In the genomic region with DNA sequence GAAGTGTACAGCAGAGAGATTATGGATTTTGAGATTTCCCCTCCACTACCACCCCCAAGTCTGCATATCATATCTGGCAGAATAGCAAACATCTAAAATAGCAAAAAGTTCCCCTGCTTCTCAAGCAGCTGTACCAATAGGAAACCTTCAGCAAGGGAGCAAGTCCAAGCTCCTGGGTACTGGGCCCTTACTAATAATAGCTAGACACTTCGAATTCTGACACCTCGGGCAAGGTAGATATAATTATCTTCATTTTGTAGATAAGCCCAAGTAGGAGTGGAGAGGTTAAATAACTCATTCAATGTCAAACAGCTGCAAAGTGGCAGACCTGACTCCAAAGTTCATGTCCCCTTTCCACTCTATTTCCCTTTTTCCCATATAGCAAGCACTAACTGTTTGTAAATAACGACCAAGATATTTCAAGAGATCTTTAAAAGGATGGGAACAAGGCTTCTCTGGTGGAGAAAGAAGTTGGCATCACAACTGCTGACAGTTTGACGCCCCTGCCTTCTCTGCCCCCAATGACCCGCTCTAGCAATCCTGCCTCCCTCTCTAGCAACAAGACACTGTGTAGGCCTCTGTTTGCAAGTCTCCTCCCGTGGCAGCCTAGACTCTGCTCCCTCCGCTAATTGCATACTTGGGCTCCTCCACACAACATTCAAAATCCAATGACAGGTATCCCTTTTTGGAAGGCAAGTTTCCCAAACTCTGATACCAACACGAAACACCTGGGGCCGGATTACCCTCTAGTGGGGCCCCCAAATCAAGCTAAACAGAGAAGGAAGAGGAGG, we compare ENCODE assay signal across 8 cellular contexts. TPM values are rescaled to one million over a fixed set of nuclear protein-coding genes. Genes with fewer than 3 reads are reported as not detected.
DNase-seq lines count a peak whose midpoint lies in the region; ATAC-seq and TF ChIP-seq lines count a peak whose summit lies in the region.

No MANE protein-coding gene starts in this region.

- H3K36me3 Mint-ChIP-seq in naive thymus-derived CD4-positive, alpha-beta T cell, result peaks cover 3 to 21% (median 12%) of the 10 kb centered on the region in 5 donors

- intact Hi-C loops in naive thymus-derived CD4-positive, alpha-beta T cell (cut with micrococcal nuclease), result loop anchor here (1.0 to 5.0 kb wide), 6 partner anchors 18 to 954 kb away; a partner anchor contains a TSS

- TF ChIP-seq CTCF in DND-41 (IDR thresholded peaks at IDR 0.05; ENCODE audit: borderline replicate concordance, extremely low read depth, low read length, poor library complexity, severe bottlenecking), result no peak
- TF ChIP-seq CTCF in RWPE1 (conservative IDR thresholded peaks at IDR 0.05; ENCODE audit: low read depth), result no peak

- peaks cover 38% of the 10 kb centered on the region; the same call in 1 of the 2 replicates for H4K20me1 ChIP-seq in DND-41 (ENCODE audit: insufficient read depth, low read length)

- peaks cover 9% of the 10 kb centered on the region for H3K9me3 ChIP-seq in DND-41 (ENCODE audit: insufficient read depth, low read length, severe bottlenecking)
- peaks cover 2% of the 10 kb centered on the region; the same call in 1 of the 2 replicates for H3K9me3 ChIP-seq in HAP-1
- H3K9me3 ChIP-seq in endocrine pancreas (ENCODE audit: control insufficient read depth, low read length), result no peaks in the 10 kb centered on the region
- peaks cover 0 to 7% (median 0%) of the 10 kb centered on the region in 3 experiments for H3K9me3 ChIP-seq in naive thymus-derived CD4-positive, alpha-beta T cell (ENCODE audit: control insufficient read depth in 2 of 3, low read length in 3 of 3)

- peak overlapping the region; percentile 85 to 100 (median 94) for H3K4me3 Mint-ChIP-seq in naive thymus-derived CD4-positive, alpha-beta T cell

- DNase-seq in DND-41 (no peak), HAP-1 (ENCODE audit: low spot score in 2 of 2) (peak in 1 of 2 experiments; percentile 20), RWPE1 (ENCODE audit: low spot score) (no peak), kidney glomerular epithelial cell (lab: John Stamatoyannopoulos, UW) (no peak), AG08395 (ENCODE audit: low spot score) (no peak), cerebellar nuclear complex (lab: John Stamatoyannopoulos, UW) (no peak)
- peak in 1 of 9 donors; percentile 41 for DNase-seq in naive thymus-derived CD4-positive, alpha-beta T cell

- H2AFZ ChIP-seq in DND-41 (ENCODE audit: low read depth, low read length), result peak overlapping the region; percentile 100

- peaks cover 6 to 21% (median 12%) of the 10 kb centered on the region in 11 donors for H3K9me3 Mint-ChIP-seq in naive thymus-derived CD4-positive, alpha-beta T cell

- peak overlapping the region; percentile 97 to 99 for H3K4me3 ChIP-seq in DND-41 (ENCODE audit: low read depth in 1 of 2, low read length in 2 of 2)
- H3K4me3 ChIP-seq in HAP-1, result peak overlapping the region; percentile 93
- H3K4me3 ChIP-seq in endocrine pancreas (ENCODE audit: control insufficient read depth, insufficient read depth, low read length), result peak overlapping the region; percentile 72
- peak overlapping the region; percentile 72 for H3K4me3 ChIP-seq in naive thymus-derived CD4-positive, alpha-beta T cell (ENCODE audit: low read length)

- peaks cover 2% of the 10 kb centered on the region for H3K27me3 ChIP-seq in DND-41 (ENCODE audit: insufficient read depth, low read length, poor library complexity)
- H3K27me3 ChIP-seq in HAP-1 (ENCODE audit: low read depth), result no peaks in the 10 kb centered on the region
- H3K27me3 ChIP-seq in endocrine pancreas (ENCODE audit: control insufficient read depth, insufficient read depth, low read length), result no peaks in the 10 kb centered on the region
- H3K27me3 ChIP-seq in naive thymus-derived CD4-positive, alpha-beta T cell (ENCODE audit: control insufficient read depth in 2 of 2, insufficient read depth in 2 of 2, low read length in 2 of 2), result no peaks in the 10 kb centered on the region

- POLR2A ChIA-PET in RWPE1 (lab: Yijun Ruan, JAX; ENCODE audit: low non-redundant PET), result no interaction called here
- POLR2A ChIA-PET in naive thymus-derived CD4-positive, alpha-beta T cell (lab: Charles Lee), result interaction anchor here (0.8 to 3.3 kb wide), 6 partner anchors 9 to 130 kb away, joined by 4 to 20 read pairs (median 8); a partner anchor contains a TSS

- H3K27ac ChIP-seq in DND-41 (ENCODE audit: low read length) (peak overlapping the region; percentile 98), RWPE1 (peak overlapping the region; percentile 84)
- peak overlapping the region; percentile 99 for H3K27ac ChIP-seq in naive thymus-derived CD4-positive, alpha-beta T cell (ENCODE audit: low read depth, low read length)

- in situ Hi-C loops in HAP-1 (cut with MboI; ENCODE audit: low sequenced_read_pairs), result no loop called here

- ATAC-seq in DND-41 (ENCODE audit: insufficient read depth, low read depth), result peak; percentile 62
- ATAC-seq in naive thymus-derived CD4-positive, alpha-beta T cell, result peak; percentile 42

- peak overlapping the region; percentile 98 to 100 (median 99) for H3K27ac Mint-ChIP-seq in naive thymus-derived CD4-positive, alpha-beta T cell

- peaks cover 64% of the 10 kb centered on the region for H3K79me2 ChIP-seq in DND-41 (ENCODE audit: insufficient read depth, low read length)

- peak overlapping the region; percentile 96 for H3K4me2 ChIP-seq in DND-41 (ENCODE audit: insufficient read depth, low read length)

- H3K4me1 Mint-ChIP-seq in naive thymus-derived CD4-positive, alpha-beta T cell, result peaks cover 24 to 62% (median 53%) of the 10 kb centered on the region in 7 donors

- H3K4me1 ChIP-seq in DND-41 (ENCODE audit: insufficient read depth, low read length), result peaks cover 38% of the 10 kb centered on the region
- peaks cover 5% of the 10 kb centered on the region for H3K4me1 ChIP-seq in HAP-1
- H3K4me1 ChIP-seq in endocrine pancreas (ENCODE audit: control insufficient read depth, insufficient read depth, low read length), result peaks cover 6% of the 10 kb centered on the region
- H3K4me1 ChIP-seq in naive thymus-derived CD4-positive, alpha-beta T cell (ENCODE audit: control insufficient read depth in 2 of 2, insufficient read depth in 2 of 2, low read length in 2 of 2), result peaks cover 15 to 24% of the 10 kb centered on the region in 2 donors

- CTCF ChIA-PET in RWPE1 (lab: Yijun Ruan, JAX), result no interaction called here
- CTCF ChIA-PET in naive thymus-derived CD4-positive, alpha-beta T cell (lab: Charles Lee), result interaction anchor here (1.4 to 1.8 kb wide), 2 partner anchors 16 to 67 kb away, joined by 4 to 10 read pairs; no protein-coding TSS in a partner anchor

- H3K9ac ChIP-seq in DND-41 (ENCODE audit: low read depth, low read length) (peak overlapping the region; percentile 84), endocrine pancreas (ENCODE audit: control insufficient read depth, insufficient read depth, low read length) (peak overlapping the region; percentile 88)

- H3K36me3 ChIP-seq in DND-41 (ENCODE audit: insufficient read depth, low read length) (peaks cover 23% of the 10 kb centered on the region), HAP-1 (replicated peaks) (0 out of 2 replicates have a peak, but pooled peaks cover 3% of the 10 kb centered on the region), endocrine pancreas (ENCODE audit: control insufficient read depth, insufficient read depth, low read length) (no peaks in the 10 kb centered on the region)
- peaks cover 0 to 15% (median 3%) of the 10 kb centered on the region in 3 experiments for H3K36me3 ChIP-seq in naive thymus-derived CD4-positive, alpha-beta T cell (ENCODE audit: control insufficient read depth in 2 of 3, insufficient read depth in 3 of 3, low read length in 3 of 3)

- H3K27me3 Mint-ChIP-seq in naive thymus-derived CD4-positive, alpha-beta T cell, result peaks cover 0 to 14% (median 0%) of the 10 kb centered on the region in 5 donors

RNA-seq across cellular contexts. Expression of a gene that starts 18.7 kb away (rescaled TPM):
- 100 to 1,000 TPM; 206 to 408 (median 237) TPM for total RNA-seq in naive thymus-derived CD4-positive, alpha-beta T cell
- 100 to 1,000 TPM; 101 to 167 TPM for polyA plus RNA-seq in naive thymus-derived CD4-positive, alpha-beta T cell

RNA-seq across cellular contexts. Expression of a gene that starts 59.1 kb away (rescaled TPM):
- not detected for total RNA-seq in naive thymus-derived CD4-positive, alpha-beta T cell
- polyA plus RNA-seq in naive thymus-derived CD4-positive, alpha-beta T cell, result not detected
